In the genomic region with DNA sequence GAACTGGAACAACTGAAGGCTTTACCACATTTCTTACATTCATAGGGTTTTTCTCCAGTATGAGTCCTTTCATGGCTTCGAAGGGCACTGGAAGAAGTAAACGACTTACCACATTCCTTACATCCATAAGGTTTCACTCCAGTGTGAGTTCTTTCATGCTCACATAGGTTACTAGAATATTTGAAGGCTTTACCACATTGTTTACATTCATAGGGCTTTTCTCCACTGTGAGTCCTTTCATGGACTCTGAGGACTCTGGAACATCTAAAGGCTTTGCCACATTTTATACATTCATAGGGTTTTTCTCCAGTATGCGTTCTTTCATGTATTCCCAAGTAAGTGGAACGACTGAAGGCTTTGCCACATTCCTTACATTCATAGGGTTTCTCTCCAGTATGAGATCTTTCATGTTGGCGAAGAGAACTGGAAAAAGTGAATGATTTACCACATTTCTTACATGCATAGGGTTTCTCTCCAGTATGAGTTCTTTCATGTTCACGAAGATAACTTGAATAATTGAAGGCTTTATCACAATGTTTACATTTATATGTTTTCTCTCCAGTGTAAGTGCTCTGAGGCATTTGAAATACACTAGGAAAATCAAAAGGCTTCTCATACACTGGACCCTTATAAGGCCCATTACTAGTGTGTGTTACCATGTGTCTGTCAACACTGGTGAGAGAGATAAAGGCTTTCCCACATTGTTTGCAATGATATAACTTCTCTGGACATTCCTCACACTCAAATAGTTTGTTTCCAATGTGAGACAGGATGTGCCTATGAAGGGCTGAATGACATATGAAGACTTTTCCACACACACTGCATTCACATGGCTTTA, we compare ENCODE assay signal across 1 cellular context.
TF ChIP-seq lines count a peak whose summit lies in the region.

No MANE protein-coding gene starts in this region.

TF ChIP-seq in GM23338, 12 proteins besides CTCF, POLR2A, EP300 and RAD21 (continued from another document):
- TF ChIP-seq, protein P1, sequence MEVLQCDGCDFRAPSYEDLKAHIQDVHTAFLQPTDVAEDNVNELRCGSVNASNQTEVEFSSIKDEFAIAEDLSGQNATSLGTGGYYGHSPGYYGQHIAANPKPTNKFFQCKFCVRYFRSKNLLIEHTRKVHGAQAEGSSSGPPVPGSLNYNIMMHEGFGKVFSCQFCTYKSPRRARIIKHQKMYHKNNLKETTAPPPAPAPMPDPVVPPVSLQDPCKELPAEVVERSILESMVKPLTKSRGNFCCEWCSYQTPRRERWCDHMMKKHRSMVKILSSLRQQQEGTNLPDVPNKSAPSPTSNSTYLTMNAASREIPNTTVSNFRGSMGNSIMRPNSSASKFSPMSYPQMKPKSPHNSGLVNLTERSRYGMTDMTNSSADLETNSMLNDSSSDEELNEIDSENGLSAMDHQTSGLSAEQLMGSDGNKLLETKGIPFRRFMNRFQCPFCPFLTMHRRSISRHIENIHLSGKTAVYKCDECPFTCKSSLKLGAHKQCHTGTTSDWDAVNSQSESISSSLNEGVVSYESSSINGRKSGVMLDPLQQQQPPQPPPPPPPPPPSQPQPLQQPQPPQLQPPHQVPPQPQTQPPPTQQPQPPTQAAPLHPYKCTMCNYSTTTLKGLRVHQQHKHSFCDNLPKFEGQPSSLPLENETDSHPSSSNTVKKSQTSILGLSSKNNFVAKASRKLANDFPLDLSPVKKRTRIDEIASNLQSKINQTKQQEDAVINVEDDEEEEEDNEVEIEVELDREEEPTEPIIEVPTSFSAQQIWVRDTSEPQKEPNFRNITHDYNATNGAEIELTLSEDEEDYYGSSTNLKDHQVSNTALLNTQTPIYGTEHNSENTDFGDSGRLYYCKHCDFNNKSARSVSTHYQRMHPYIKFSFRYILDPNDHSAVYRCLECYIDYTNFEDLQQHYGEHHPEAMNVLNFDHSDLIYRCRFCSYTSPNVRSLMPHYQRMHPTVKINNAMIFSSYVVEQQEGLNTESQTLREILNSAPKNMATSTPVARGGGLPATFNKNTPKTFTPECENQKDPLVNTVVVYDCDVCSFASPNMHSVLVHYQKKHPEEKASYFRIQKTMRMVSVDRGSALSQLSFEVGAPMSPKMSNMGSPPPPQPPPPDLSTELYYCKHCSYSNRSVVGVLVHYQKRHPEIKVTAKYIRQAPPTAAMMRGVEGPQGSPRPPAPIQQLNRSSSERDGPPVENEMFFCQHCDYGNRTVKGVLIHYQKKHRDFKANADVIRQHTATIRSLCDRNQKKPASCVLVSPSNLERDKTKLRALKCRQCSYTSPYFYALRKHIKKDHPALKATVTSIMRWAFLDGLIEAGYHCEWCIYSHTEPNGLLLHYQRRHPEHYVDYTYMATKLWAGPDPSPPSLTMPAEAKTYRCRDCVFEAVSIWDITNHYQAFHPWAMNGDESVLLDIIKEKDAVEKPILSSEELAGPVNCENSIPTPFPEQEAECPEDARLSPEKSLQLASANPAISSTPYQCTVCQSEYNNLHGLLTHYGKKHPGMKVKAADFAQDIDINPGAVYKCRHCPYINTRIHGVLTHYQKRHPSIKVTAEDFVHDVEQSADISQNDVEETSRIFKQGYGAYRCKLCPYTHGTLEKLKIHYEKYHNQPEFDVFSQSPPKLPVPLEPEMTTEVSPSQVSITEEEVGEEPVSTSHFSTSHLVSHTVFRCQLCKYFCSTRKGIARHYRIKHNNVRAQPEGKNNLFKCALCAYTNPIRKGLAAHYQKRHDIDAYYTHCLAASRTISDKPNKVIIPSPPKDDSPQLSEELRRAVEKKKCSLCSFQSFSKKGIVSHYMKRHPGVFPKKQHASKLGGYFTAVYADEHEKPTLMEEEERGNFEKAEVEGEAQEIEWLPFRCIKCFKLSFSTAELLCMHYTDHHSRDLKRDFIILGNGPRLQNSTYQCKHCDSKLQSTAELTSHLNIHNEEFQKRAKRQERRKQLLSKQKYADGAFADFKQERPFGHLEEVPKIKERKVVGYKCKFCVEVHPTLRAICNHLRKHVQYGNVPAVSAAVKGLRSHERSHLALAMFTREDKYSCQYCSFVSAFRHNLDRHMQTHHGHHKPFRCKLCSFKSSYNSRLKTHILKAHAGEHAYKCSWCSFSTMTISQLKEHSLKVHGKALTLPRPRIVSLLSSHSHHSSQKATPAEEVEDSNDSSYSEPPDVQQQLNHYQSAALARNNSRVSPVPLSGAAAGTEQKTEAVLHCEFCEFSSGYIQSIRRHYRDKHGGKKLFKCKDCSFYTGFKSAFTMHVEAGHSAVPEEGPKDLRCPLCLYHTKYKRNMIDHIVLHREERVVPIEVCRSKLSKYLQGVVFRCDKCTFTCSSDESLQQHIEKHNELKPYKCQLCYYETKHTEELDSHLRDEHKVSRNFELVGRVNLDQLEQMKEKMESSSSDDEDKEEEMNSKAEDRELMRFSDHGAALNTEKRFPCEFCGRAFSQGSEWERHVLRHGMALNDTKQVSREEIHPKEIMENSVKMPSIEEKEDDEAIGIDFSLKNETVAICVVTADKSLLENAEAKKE (CRISPR knock-in tag; IDR thresholded peaks at IDR 0.05) = no peak
- TF ChIP-seq ZNF114 (CRISPR knock-in tag; IDR thresholded peaks at IDR 0.05) (no peak), CREB1 (CRISPR knock-in tag; IDR thresholded peaks at IDR 0.05; ENCODE audit: low read depth) (no peak), EZH2 (IDR thresholded peaks at IDR 0.05; ENCODE audit: low read depth, unreplicated experiment) (no peak)
- TF ChIP-seq, protein P2, sequence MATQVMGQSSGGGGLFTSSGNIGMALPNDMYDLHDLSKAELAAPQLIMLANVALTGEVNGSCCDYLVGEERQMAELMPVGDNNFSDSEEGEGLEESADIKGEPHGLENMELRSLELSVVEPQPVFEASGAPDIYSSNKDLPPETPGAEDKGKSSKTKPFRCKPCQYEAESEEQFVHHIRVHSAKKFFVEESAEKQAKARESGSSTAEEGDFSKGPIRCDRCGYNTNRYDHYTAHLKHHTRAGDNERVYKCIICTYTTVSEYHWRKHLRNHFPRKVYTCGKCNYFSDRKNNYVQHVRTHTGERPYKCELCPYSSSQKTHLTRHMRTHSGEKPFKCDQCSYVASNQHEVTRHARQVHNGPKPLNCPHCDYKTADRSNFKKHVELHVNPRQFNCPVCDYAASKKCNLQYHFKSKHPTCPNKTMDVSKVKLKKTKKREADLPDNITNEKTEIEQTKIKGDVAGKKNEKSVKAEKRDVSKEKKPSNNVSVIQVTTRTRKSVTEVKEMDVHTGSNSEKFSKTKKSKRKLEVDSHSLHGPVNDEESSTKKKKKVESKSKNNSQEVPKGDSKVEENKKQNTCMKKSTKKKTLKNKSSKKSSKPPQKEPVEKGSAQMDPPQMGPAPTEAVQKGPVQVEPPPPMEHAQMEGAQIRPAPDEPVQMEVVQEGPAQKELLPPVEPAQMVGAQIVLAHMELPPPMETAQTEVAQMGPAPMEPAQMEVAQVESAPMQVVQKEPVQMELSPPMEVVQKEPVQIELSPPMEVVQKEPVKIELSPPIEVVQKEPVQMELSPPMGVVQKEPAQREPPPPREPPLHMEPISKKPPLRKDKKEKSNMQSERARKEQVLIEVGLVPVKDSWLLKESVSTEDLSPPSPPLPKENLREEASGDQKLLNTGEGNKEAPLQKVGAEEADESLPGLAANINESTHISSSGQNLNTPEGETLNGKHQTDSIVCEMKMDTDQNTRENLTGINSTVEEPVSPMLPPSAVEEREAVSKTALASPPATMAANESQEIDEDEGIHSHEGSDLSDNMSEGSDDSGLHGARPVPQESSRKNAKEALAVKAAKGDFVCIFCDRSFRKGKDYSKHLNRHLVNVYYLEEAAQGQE (IDR thresholded peaks at IDR 0.05; ENCODE audit: unreplicated experiment) = no peak
